Comparison of ENCODE assay signal across 34 cellular contexts in the genomic region with DNA sequence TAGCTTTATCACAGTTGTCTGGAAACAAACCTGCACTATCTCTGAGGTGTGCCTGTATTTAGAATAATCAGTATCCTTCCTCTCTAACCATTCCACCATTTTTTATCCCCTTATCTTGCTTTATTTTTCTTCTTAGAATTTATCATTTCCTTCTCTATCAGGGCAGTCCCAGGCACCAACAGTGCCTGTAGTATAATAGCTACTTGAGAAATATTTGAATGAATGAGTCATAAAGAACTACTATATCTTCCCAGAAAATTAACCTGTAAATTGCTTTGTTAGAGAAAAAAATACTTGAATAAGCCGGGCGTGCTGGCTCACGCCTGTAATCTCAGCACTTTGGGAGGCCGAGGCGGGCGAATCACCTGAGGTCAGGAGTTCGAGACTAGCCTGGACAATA. TPM values are rescaled to one million over a fixed set of nuclear protein-coding genes. Genes with fewer than 3 reads are reported as not detected.
DNase-seq lines count a peak whose midpoint lies in the region; ATAC-seq, FAIRE-seq and TF ChIP-seq lines count a peak whose summit lies in the region.
"Had no signal": no experiment of that assay in that cellular context is flagged by ENCODE, and none has a peak within 500 bp of the region (broad histone marks: within the 10 kb centered on the region; RNA-seq: fewer than 3 reads in every experiment).

No MANE protein-coding gene starts in this region.

- no peak for TF ChIP-seq POLR2A in breast epithelium (IDR thresholded peaks at IDR 0.05)

- FAIRE-seq in keratinocyte (lab: Jason Lieb, UNC): no peak
- FAIRE-seq: A204.1, endometrium, GM12892, H1 had no signal

- no peak overlapping the region for H3K4me3 Mint-ChIP-seq in MCF 10A (ENCODE audit: unreplicated experiment)
- H3K4me3 Mint-ChIP-seq: activated naive CD8-positive, alpha-beta T cell treated with anti-CD3 and anti-CD28 coated beads for 36 hours; activated T-helper 17 cell treated with anti-CD3 and anti-CD28 coated beads, Interleukin-2, amount 50 U/mL, for 72 hours; B cell; naive thymus-derived CD8-positive, alpha-beta T cell; WTC11 had no signal

- H3K36me3 Mint-ChIP-seq in MCF 10A (ENCODE audit: insufficient read depth, unreplicated experiment): no peaks in the 10 kb centered on the region
- H3K36me3 Mint-ChIP-seq: activated naive CD8-positive, alpha-beta T cell treated with anti-CD3 and anti-CD28 coated beads for 36 hours; naive thymus-derived CD8-positive, alpha-beta T cell had no signal

- H3K4me3 ChIP-seq in breast epithelium: no peak overlapping the region
- no peak overlapping the region for H3K4me3 ChIP-seq in keratinocyte (ENCODE audit: control insufficient read depth in 2 of 3, extremely low read depth in 1 of 3, insufficient read depth in 2 of 3, low read depth in 1 of 3, low read length in 3 of 3)
- H3K4me3 ChIP-seq: coronary artery, Peyer's patch, right atrium auricular region, SK-N-MC, thoracic aorta had no signal

- no TSS peak for BruUV-seq in MCF 10A (replicated peaks; lab: Mats Ljungman, UMichigan)

- no peaks in the 10 kb centered on the region for H3K9me3 Mint-ChIP-seq in MCF 10A (ENCODE audit: unreplicated experiment)
- H3K9me3 Mint-ChIP-seq: activated naive CD8-positive, alpha-beta T cell treated with anti-CD3 and anti-CD28 coated beads for 36 hours; activated T-helper 17 cell treated with anti-CD3 and anti-CD28 coated beads, Interleukin-2, amount 50 U/mL, for 72 hours; naive thymus-derived CD8-positive, alpha-beta T cell had no signal

- H3K79me2 ChIP-seq in keratinocyte (ENCODE audit: control insufficient read depth, insufficient read depth, low read length): no peaks in the 10 kb centered on the region

- DNase-seq in MCF 10A (ENCODE audit: unreplicated experiment) (peak; percentile 46), breast epithelium (ENCODE audit: low spot score in 2 of 2) (no peak), astrocyte of the hippocampus (ENCODE audit: low read depth, low spot score) (peak; percentile 18), keratinocyte (ENCODE audit: low read depth, low spot score) (peak; percentile 55), ureter (ENCODE audit: low spot score) (no peak), NCI-H187 (lab: John Stamatoyannopoulos, UW) (no peak)
- no peak for DNase-seq in activated CD8-positive, alpha-beta memory T cell treated with anti-CD3 and anti-CD28 coated beads for 24 hours
- DNase-seq: activated CD8-positive, alpha-beta memory T cell treated with anti-CD3 and anti-CD28 coated beads, Interleukin-2, amount 50 U/mL, for 4 hours; activated naive CD8-positive, alpha-beta T cell treated with anti-CD3 and anti-CD28 coated beads for 36 hours; DND-41; head of caudate nucleus; KBM-7; MV-4-11; naive thymus-derived CD8-positive, alpha-beta T cell; NCI-H2029 treated with DMSO at 0.1 percent for 48 hours; NCI-H510A treated with DMSO at 0.1 percent for 48 hours; NK-92 treated with Interleukin-12 subunit alpha and Interleukin-12 subunit beta, amount 100 ng/mL, for 24 hours; Peyer's patch; stimulated activated CD4-positive, alpha-beta T cell treated with anti-CD3 and anti-CD28 coated beads, Interleukin-4, amount 100 ng/mL, for 24 hours; stimulated activated naive CD4-positive, alpha-beta T cell treated with Interleukin-2 at 50 U/mL for 16 hours had no signal

- H3K27me3 ChIP-seq in breast epithelium (peaks cover 0 to 18% of the 10 kb centered on the region in 2 donors), keratinocyte (ENCODE audit: control insufficient read depth, extremely low read depth, insufficient read depth, low read length) (no peaks in the 10 kb centered on the region)
- H3K27me3 ChIP-seq: Peyer's patch, right atrium auricular region had no signal

- H3K27ac ChIP-seq in breast epithelium (no peak overlapping the region), keratinocyte (ENCODE audit: control insufficient read depth, insufficient read depth, low read length) (no peak overlapping the region)
- H3K27ac ChIP-seq: coronary artery, Peyer's patch, right atrium auricular region, SK-N-MC, thoracic aorta had no signal

- H3K27me3 Mint-ChIP-seq in MCF 10A (ENCODE audit: insufficient read depth, unreplicated experiment): peaks cover 8% of the 10 kb centered on the region

- H3K4me1 Mint-ChIP-seq in MCF 10A (ENCODE audit: insufficient read depth, unreplicated experiment): peaks cover 6% of the 10 kb centered on the region
- H3K4me1 Mint-ChIP-seq: activated naive CD8-positive, alpha-beta T cell treated with anti-CD3 and anti-CD28 coated beads for 36 hours; activated T-helper 17 cell treated with anti-CD3 and anti-CD28 coated beads, Interleukin-2, amount 50 U/mL, for 72 hours; B cell; naive thymus-derived CD8-positive, alpha-beta T cell; WTC11 had no signal

- no peaks in the 10 kb centered on the region for H3K9me1 ChIP-seq in keratinocyte (ENCODE audit: control insufficient read depth, extremely low read depth, insufficient read depth, low read length)

- TF ChIP-seq CTCF in MCF 10A (IDR thresholded peaks at IDR 0.05; ENCODE audit: unreplicated experiment) (no peak), breast epithelium (IDR thresholded peaks at IDR 0.05) (no peak), keratinocyte (optimal IDR thresholded peaks at IDR 0.05 in 1 of 3, IDR thresholded peaks at IDR 0.05 in 1 of 3, conservative IDR thresholded peaks at IDR 0.05 in 1 of 3; ENCODE audit: extremely low read depth in 1 of 3, insufficient read depth in 2 of 3, low read length in 3 of 3) (no peak)

- no peak overlapping the region for H3K4me2 ChIP-seq in keratinocyte (ENCODE audit: control insufficient read depth, extremely low read depth, insufficient read depth, low read depth, low read length)

- H3K4me1 ChIP-seq in breast epithelium (no peaks in the 10 kb centered on the region), keratinocyte (ENCODE audit: control insufficient read depth, extremely low read depth, insufficient read depth, low read length) (no peaks in the 10 kb centered on the region)
- H3K4me1 ChIP-seq: Peyer's patch, right atrium auricular region had no signal

- CTCF ChIA-PET in MCF 10A (lab: Yijun Ruan, JAX): interaction anchor here (0.7 to 2.8 kb wide), 3 partner anchors 78 to 227 kb away, joined by 3 to 9 read pairs (median 3); no protein-coding TSS in a partner anchor

- H3K36me3 ChIP-seq in breast epithelium (no peaks in the 10 kb centered on the region), keratinocyte (ENCODE audit: control insufficient read depth in 2 of 2, extremely low read depth in 1 of 2, insufficient read depth in 2 of 2, low read length in 2 of 2) (no peaks in the 10 kb centered on the region)
- H3K36me3 ChIP-seq: Peyer's patch, right atrium auricular region, thoracic aorta had no signal

- H3K9ac ChIP-seq in keratinocyte (ENCODE audit: control insufficient read depth, extremely low read depth, insufficient read depth, low read length): no peak overlapping the region

- intact Hi-C loops in MCF 10A (cut with micrococcal nuclease): no loop called here
- intact Hi-C loops in breast epithelium (cut with DNase I; ENCODE audit: low total_unique reads): no loop called here

- no peak overlapping the region for H3K27ac Mint-ChIP-seq in MCF 10A (ENCODE audit: low read depth, unreplicated experiment)
- H3K27ac Mint-ChIP-seq: activated naive CD8-positive, alpha-beta T cell treated with anti-CD3 and anti-CD28 coated beads for 36 hours; activated T-helper 17 cell treated with anti-CD3 and anti-CD28 coated beads, Interleukin-2, amount 50 U/mL, for 72 hours; B cell; naive thymus-derived CD8-positive, alpha-beta T cell; WTC11 had no signal

- dilution Hi-C loops in keratinocyte (cut with MboI; ENCODE audit: extremely low pct_ligation_motif_present, low sequenced_read_pairs): no loop called here

- no peaks in the 10 kb centered on the region for H3K9me3 ChIP-seq in breast epithelium
- no peaks in the 10 kb centered on the region for H3K9me3 ChIP-seq in keratinocyte (ENCODE audit: control insufficient read depth, low read depth, low read length)
- H3K9me3 ChIP-seq: Peyer's patch, right atrium auricular region, thoracic aorta had no signal

- H2AFZ ChIP-seq in keratinocyte (ENCODE audit: control insufficient read depth, low read length): no peak overlapping the region

- POLR2A ChIA-PET in MCF 10A (lab: Yijun Ruan, JAX): interaction anchor here (1.0 to 1.5 kb wide), 2 partner anchors 16 to 71 kb away, joined by 3 to 6 read pairs; no protein-coding TSS in a partner anchor

- H4K20me1 ChIP-seq in keratinocyte (ENCODE audit: control insufficient read depth, extremely low read depth, insufficient read depth, low read length): no peaks in the 10 kb centered on the region

- no peak for ATAC-seq in HG02885 (IDR thresholded peaks at IDR 0.05; ENCODE audit: poor library complexity, unreplicated experiment)
- ATAC-seq: activated T-helper 17 cell treated with anti-CD3 and anti-CD28 coated beads, Interleukin-2, amount 50 U/mL, for 72 hours; left lobe of liver; naive thymus-derived CD8-positive, alpha-beta T cell; WTC11 had no signal

RNA-seq across cellular contexts. Expression of gene FOXJ2, which starts 21.2 kb away (rescaled TPM):
- total RNA-seq in MCF 10A (2022): 19.7 and 21.1 TPM in 2 replicates
- total RNA-seq in breast epithelium: 10 to 100 TPM; 11.1 to 14.2 (median 13.4) TPM
- 3.1 to 5.2 TPM (median 4.2 TPM) in 3 replicates for polyA plus RNA-seq in keratinocyte
- polyA plus RNA-seq in keratinocyte (2011; ENCODE audit: low read depth): 3.9 TPM
- polyA plus RNA-seq in keratinocyte (2011; cell fraction: cytosol; rRNA removed): 4.3 and 4.9 TPM in 2 replicates
- polyA plus RNA-seq in keratinocyte (2011; cell fraction: nucleus; rRNA removed): 11.0 TPM in 2 replicates
- 7.3 and 10.1 TPM in 2 replicates for polyA plus RNA-seq in keratinocyte (2012; ENCODE audit: low replicate concordance)
- polyA minus RNA-seq in keratinocyte: 5.1 to 49.7 TPM (median 5.7 TPM) in 3 replicates
- 4.6 TPM for polyA minus RNA-seq in keratinocyte (2011; cell fraction: cytosol; rRNA and poly(A)+ RNA removed)
- 6.4 and 8.3 TPM in 2 replicates for polyA minus RNA-seq in keratinocyte (2011; cell fraction: nucleus; rRNA and poly(A)+ RNA removed)
- 21.1 TPM for total RNA-seq in ureter

RNA-seq across cellular contexts. Expression of gene C3AR1, which starts 54.8 kb away (rescaled TPM):
- total RNA-seq in MCF 10A (2022): not detected in 2 replicates
- total RNA-seq in breast epithelium: 10 to 100 TPM in 2 of 3 donors, 1 to 10 TPM in 1; 6.6 to 46.2 (median 17.7) TPM
- polyA plus RNA-seq in keratinocyte: 0.57 to 0.99 TPM (median 0.60 TPM) in 3 replicates
- polyA plus RNA-seq in keratinocyte (2011; ENCODE audit: low read depth): not detected
- polyA plus RNA-seq in keratinocyte (2011; cell fraction: cytosol; rRNA removed): 0.06 and 0.15 TPM in 2 replicates
- 0.82 and 1.2 TPM in 2 replicates for polyA plus RNA-seq in keratinocyte (2011; cell fraction: nucleus; rRNA removed)
- polyA plus RNA-seq in keratinocyte (2012; ENCODE audit: low replicate concordance): 0.31 and 0.40 TPM in 2 replicates
- 0.13 to 0.19 TPM in 2 of 3 replicates, not detected in the other for polyA minus RNA-seq in keratinocyte
- polyA minus RNA-seq in keratinocyte (2011; cell fraction: cytosol; rRNA and poly(A)+ RNA removed): not detected
- polyA minus RNA-seq in keratinocyte (2011; cell fraction: nucleus; rRNA and poly(A)+ RNA removed): 0.21 and 0.39 TPM in 2 replicates
- 4.6 TPM for total RNA-seq in ureter
- total RNA-seq: H1, osteocyte had no signal
- polyA plus RNA-seq: H1 had no signal

Comparison
In these comparisons a context has a peak if more than half of its experiments do, and no peak if none do; other contexts are left out.
1. DNase-seq: peak in MCF 10A (single experiment), astrocyte of the hippocampus (single experiment) and keratinocyte (single experiment); none in breast epithelium (0 of 2), ureter (single experiment), NCI-H187 (0 of 2) and activated CD8-positive, alpha-beta memory T cell treated with anti-CD3 and anti-CD28 coated beads for 24 hours (single experiment).